In genomic region chr5:154388842-154389241, GRCh38 we compare ENCODE assay signal across 2 cellular contexts.
TF ChIP-seq lines count a peak whose summit lies in the region.

No MANE protein-coding gene starts in this region.

TF ChIP-seq in GM23338, 12 proteins besides CTCF, POLR2A, EP300 and RAD21 (continued from another document):
- TF ChIP-seq, protein P1, sequence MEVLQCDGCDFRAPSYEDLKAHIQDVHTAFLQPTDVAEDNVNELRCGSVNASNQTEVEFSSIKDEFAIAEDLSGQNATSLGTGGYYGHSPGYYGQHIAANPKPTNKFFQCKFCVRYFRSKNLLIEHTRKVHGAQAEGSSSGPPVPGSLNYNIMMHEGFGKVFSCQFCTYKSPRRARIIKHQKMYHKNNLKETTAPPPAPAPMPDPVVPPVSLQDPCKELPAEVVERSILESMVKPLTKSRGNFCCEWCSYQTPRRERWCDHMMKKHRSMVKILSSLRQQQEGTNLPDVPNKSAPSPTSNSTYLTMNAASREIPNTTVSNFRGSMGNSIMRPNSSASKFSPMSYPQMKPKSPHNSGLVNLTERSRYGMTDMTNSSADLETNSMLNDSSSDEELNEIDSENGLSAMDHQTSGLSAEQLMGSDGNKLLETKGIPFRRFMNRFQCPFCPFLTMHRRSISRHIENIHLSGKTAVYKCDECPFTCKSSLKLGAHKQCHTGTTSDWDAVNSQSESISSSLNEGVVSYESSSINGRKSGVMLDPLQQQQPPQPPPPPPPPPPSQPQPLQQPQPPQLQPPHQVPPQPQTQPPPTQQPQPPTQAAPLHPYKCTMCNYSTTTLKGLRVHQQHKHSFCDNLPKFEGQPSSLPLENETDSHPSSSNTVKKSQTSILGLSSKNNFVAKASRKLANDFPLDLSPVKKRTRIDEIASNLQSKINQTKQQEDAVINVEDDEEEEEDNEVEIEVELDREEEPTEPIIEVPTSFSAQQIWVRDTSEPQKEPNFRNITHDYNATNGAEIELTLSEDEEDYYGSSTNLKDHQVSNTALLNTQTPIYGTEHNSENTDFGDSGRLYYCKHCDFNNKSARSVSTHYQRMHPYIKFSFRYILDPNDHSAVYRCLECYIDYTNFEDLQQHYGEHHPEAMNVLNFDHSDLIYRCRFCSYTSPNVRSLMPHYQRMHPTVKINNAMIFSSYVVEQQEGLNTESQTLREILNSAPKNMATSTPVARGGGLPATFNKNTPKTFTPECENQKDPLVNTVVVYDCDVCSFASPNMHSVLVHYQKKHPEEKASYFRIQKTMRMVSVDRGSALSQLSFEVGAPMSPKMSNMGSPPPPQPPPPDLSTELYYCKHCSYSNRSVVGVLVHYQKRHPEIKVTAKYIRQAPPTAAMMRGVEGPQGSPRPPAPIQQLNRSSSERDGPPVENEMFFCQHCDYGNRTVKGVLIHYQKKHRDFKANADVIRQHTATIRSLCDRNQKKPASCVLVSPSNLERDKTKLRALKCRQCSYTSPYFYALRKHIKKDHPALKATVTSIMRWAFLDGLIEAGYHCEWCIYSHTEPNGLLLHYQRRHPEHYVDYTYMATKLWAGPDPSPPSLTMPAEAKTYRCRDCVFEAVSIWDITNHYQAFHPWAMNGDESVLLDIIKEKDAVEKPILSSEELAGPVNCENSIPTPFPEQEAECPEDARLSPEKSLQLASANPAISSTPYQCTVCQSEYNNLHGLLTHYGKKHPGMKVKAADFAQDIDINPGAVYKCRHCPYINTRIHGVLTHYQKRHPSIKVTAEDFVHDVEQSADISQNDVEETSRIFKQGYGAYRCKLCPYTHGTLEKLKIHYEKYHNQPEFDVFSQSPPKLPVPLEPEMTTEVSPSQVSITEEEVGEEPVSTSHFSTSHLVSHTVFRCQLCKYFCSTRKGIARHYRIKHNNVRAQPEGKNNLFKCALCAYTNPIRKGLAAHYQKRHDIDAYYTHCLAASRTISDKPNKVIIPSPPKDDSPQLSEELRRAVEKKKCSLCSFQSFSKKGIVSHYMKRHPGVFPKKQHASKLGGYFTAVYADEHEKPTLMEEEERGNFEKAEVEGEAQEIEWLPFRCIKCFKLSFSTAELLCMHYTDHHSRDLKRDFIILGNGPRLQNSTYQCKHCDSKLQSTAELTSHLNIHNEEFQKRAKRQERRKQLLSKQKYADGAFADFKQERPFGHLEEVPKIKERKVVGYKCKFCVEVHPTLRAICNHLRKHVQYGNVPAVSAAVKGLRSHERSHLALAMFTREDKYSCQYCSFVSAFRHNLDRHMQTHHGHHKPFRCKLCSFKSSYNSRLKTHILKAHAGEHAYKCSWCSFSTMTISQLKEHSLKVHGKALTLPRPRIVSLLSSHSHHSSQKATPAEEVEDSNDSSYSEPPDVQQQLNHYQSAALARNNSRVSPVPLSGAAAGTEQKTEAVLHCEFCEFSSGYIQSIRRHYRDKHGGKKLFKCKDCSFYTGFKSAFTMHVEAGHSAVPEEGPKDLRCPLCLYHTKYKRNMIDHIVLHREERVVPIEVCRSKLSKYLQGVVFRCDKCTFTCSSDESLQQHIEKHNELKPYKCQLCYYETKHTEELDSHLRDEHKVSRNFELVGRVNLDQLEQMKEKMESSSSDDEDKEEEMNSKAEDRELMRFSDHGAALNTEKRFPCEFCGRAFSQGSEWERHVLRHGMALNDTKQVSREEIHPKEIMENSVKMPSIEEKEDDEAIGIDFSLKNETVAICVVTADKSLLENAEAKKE (CRISPR knock-in tag; IDR thresholded peaks at IDR 0.05) = no peak
- TF ChIP-seq REST (IDR thresholded peaks at IDR 0.05; ENCODE audit: unreplicated experiment) (no peak), POLR2AphosphoS5 (IDR thresholded peaks at IDR 0.05; ENCODE audit: low read depth) (no peak), ZNF114 (CRISPR knock-in tag; IDR thresholded peaks at IDR 0.05) (no peak), NANOG (IDR thresholded peaks at IDR 0.05; ENCODE audit: borderline replicate concordance) (no peak), EZH2phosphoT487 (IDR thresholded peaks at IDR 0.05; ENCODE audit: unreplicated experiment) (no peak)
- TF ChIP-seq, protein P2, sequence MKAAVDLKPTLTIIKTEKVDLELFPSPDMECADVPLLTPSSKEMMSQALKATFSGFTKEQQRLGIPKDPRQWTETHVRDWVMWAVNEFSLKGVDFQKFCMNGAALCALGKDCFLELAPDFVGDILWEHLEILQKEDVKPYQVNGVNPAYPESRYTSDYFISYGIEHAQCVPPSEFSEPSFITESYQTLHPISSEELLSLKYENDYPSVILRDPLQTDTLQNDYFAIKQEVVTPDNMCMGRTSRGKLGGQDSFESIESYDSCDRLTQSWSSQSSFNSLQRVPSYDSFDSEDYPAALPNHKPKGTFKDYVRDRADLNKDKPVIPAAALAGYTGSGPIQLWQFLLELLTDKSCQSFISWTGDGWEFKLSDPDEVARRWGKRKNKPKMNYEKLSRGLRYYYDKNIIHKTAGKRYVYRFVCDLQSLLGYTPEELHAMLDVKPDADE (IDR thresholded peaks at IDR 0.05) = no peak

TF ChIP-seq in WTC11, 78 proteins besides CTCF, POLR2A, EP300 and RAD21 (continued from another document):
- TF ChIP-seq IRF1 (CRISPR knock-in tag; IDR thresholded peaks at IDR 0.05) = no peak
- TF ChIP-seq CBFB (CRISPR knock-in tag; IDR thresholded peaks at IDR 0.05; ENCODE audit: low read depth) = no peak
- TF ChIP-seq ZNF232 (CRISPR knock-in tag; IDR thresholded peaks at IDR 0.05) = no peak
- TF ChIP-seq, protein P3, sequence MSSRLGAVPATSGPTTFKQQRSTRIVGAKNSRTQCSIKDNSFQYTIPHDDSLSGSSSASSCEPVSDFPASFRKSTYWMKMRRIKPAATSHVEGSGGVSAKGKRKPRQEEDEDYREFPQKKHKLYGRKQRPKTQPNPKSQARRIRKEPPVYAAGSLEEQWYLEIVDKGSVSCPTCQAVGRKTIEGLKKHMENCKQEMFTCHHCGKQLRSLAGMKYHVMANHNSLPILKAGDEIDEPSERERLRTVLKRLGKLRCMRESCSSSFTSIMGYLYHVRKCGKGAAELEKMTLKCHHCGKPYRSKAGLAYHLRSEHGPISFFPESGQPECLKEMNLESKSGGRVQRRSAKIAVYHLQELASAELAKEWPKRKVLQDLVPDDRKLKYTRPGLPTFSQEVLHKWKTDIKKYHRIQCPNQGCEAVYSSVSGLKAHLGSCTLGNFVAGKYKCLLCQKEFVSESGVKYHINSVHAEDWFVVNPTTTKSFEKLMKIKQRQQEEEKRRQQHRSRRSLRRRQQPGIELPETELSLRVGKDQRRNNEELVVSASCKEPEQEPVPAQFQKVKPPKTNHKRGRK (CRISPR knock-in tag; IDR thresholded peaks at IDR 0.05; ENCODE audit: borderline replicate concordance) = no peak
- TF ChIP-seq TEAD1 (CRISPR knock-in tag; IDR thresholded peaks at IDR 0.05) = no peak
